1 cellular context compared by ENCODE assay signal in the genomic region with DNA sequence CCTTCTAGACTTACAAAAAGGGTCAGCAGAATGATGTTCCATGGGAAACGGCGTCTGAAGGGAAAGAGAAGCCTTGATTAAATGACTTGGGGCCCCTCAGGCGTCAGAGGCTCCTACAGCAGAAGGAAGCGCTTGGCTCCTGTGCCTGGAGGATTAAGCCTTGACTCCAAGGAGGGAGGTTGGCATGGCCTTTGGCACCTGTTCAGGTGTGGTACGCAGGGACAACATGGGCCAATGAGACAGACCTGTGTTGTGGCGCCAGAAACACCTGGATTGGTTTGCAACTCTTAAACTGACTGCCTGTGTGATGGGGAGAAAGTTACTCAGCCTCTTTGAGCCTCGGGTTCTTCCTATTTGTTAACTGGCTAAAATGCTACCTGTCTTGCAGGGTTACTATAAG.
TF ChIP-seq lines count a peak whose summit lies in the region.

No MANE protein-coding gene starts in this region.

TF ChIP-seq in HepG2, 621 proteins besides CTCF, POLR2A, EP300 and RAD21:
- no peak for TF ChIP-seq TIGD3 (CRISPR knock-in tag; IDR thresholded peaks at IDR 0.05; ENCODE audit: borderline replicate concordance)
- TF ChIP-seq KLF16 (CRISPR knock-in tag; IDR thresholded peaks at IDR 0.05): no peak
- TF ChIP-seq JUNB (CRISPR knock-in tag; IDR thresholded peaks at IDR 0.05; ENCODE audit: borderline replicate concordance): no peak
- no peak for TF ChIP-seq ATRX (CRISPR knock-in tag; IDR thresholded peaks at IDR 0.05; ENCODE audit: borderline replicate concordance)
- TF ChIP-seq GTF3A (CRISPR knock-in tag; conservative IDR thresholded peaks at IDR 0.05): no peak
- TF ChIP-seq SMAD1 (CRISPR knock-in tag; IDR thresholded peaks at IDR 0.05; ENCODE audit: borderline replicate concordance, low read depth): no peak
- no peak for TF ChIP-seq NKX3-1 (CRISPR knock-in tag; IDR thresholded peaks at IDR 0.05)
- TF ChIP-seq ZNF792 (CRISPR knock-in tag; IDR thresholded peaks at IDR 0.05): no peak
- no peak for TF ChIP-seq TSC22D2 (CRISPR knock-in tag; IDR thresholded peaks at IDR 0.05; ENCODE audit: borderline replicate concordance)
- TF ChIP-seq FOXP1 (IDR thresholded peaks at IDR 0.05): no peak
- TF ChIP-seq FOXP1 (CRISPR knock-in tag; IDR thresholded peaks at IDR 0.05): no peak
- no peak for TF ChIP-seq ZNF790 (CRISPR knock-in tag; IDR thresholded peaks at IDR 0.05; ENCODE audit: borderline replicate concordance)
- TF ChIP-seq ZNF891 (CRISPR knock-in tag; IDR thresholded peaks at IDR 0.05): no peak
